1 cellular context compared by ENCODE assay signal in genomic region chr2:112481050-112481527, GRCh38.
TF ChIP-seq lines count a peak whose summit lies in the region.

No MANE protein-coding gene starts in this region.

TF ChIP-seq in HepG2, 621 proteins besides CTCF, POLR2A, EP300 and RAD21 (continued from another document and continues in another):
- no peak for TF ChIP-seq SKIL (CRISPR knock-in tag; IDR thresholded peaks at IDR 0.05; ENCODE audit: borderline replicate concordance)
- no peak for TF ChIP-seq ZFP90 (CRISPR knock-in tag; IDR thresholded peaks at IDR 0.05; ENCODE audit: borderline replicate concordance)
- TF ChIP-seq AHDC1 (CRISPR knock-in tag; IDR thresholded peaks at IDR 0.05; ENCODE audit: borderline replicate concordance), result no peak
- TF ChIP-seq DRAP1 (CRISPR knock-in tag; IDR thresholded peaks at IDR 0.05), result peak; percentile 54
- TF ChIP-seq BCL3 (CRISPR knock-in tag; IDR thresholded peaks at IDR 0.05), result 0 out of 2 replicates have a peak, but pooled peaks have one; percentile 32
- no peak for TF ChIP-seq ESRRA (CRISPR knock-in tag; IDR thresholded peaks at IDR 0.05; ENCODE audit: low read depth)
- TF ChIP-seq PRDM4 (CRISPR knock-in tag; IDR thresholded peaks at IDR 0.05; ENCODE audit: borderline replicate concordance), result no peak
- TF ChIP-seq PAX8 (CRISPR knock-in tag; IDR thresholded peaks at IDR 0.05; ENCODE audit: borderline replicate concordance), result 0 out of 2 replicates have a peak, but pooled peaks have one; percentile 14
- no peak for TF ChIP-seq SOX6 (IDR thresholded peaks at IDR 0.05)
- TF ChIP-seq SOX6 (CRISPR knock-in tag; IDR thresholded peaks at IDR 0.05), result peak; percentile 37; the same call in 1 of the 2 replicates
- TF ChIP-seq ZNF644 (CRISPR knock-in tag; IDR thresholded peaks at IDR 0.05; ENCODE audit: low read depth), result 0 out of 2 replicates have a peak, but pooled peaks have one; percentile 20
- TF ChIP-seq SCMH1 (CRISPR knock-in tag; IDR thresholded peaks at IDR 0.05; ENCODE audit: borderline replicate concordance), result no peak
- 0 out of 2 replicates have a peak, but pooled peaks have one; percentile 10 for TF ChIP-seq ZNF296 (CRISPR knock-in tag; conservative IDR thresholded peaks at IDR 0.05)
- 0 out of 2 replicates have a peak, but pooled peaks have one; percentile 3 for TF ChIP-seq NR0B2 (CRISPR knock-in tag; IDR thresholded peaks at IDR 0.05)
- TF ChIP-seq ZMAT3 (CRISPR knock-in tag; conservative IDR thresholded peaks at IDR 0.05), result peak; percentile 78
- peak; percentile 87; the same call in 1 of the 2 replicates for TF ChIP-seq ZFP91 (CRISPR knock-in tag; IDR thresholded peaks at IDR 0.05; ENCODE audit: borderline replicate concordance)
- peak; percentile 91 for TF ChIP-seq ZNF350 (CRISPR knock-in tag; IDR thresholded peaks at IDR 0.05; ENCODE audit: borderline replicate concordance, low read depth)
- no peak for TF ChIP-seq NAIF1 (CRISPR knock-in tag; IDR thresholded peaks at IDR 0.05; ENCODE audit: borderline replicate concordance)
- TF ChIP-seq ZNF740 (CRISPR knock-in tag; IDR thresholded peaks at IDR 0.05), result no peak
- no peak for TF ChIP-seq ZNF577 (CRISPR knock-in tag; IDR thresholded peaks at IDR 0.05; ENCODE audit: borderline replicate concordance, low read depth)
- peak; percentile 66; the same call in 1 of the 2 replicates for TF ChIP-seq ZNF34 (CRISPR knock-in tag; IDR thresholded peaks at IDR 0.05; ENCODE audit: borderline replicate concordance)
- 0 out of 2 replicates have a peak, but pooled peaks have one; percentile 45 for TF ChIP-seq ZNF431 (CRISPR knock-in tag; IDR thresholded peaks at IDR 0.05; ENCODE audit: borderline replicate concordance, low read depth)
- TF ChIP-seq ATF5 (CRISPR knock-in tag; IDR thresholded peaks at IDR 0.05; ENCODE audit: low read depth), result peak; percentile 87; the same call in 1 of the 2 replicates
- TF ChIP-seq ATF2 (CRISPR knock-in tag; IDR thresholded peaks at IDR 0.05), result peak; percentile 68
- TF ChIP-seq ZBTB3 (CRISPR knock-in tag; IDR thresholded peaks at IDR 0.05; ENCODE audit: borderline replicate concordance, low read depth), result 0 out of 2 replicates have a peak, but pooled peaks have one; percentile 81
- peak; percentile 23; the same call in 1 of the 2 replicates for TF ChIP-seq PAWR (CRISPR knock-in tag; IDR thresholded peaks at IDR 0.05; ENCODE audit: borderline replicate concordance)
- TF ChIP-seq ZNF687 (CRISPR knock-in tag; IDR thresholded peaks at IDR 0.05), result peak; percentile 89
- TF ChIP-seq CAMTA2 (CRISPR knock-in tag; IDR thresholded peaks at IDR 0.05; ENCODE audit: borderline replicate concordance), result no peak
- no peak for TF ChIP-seq GABPA (IDR thresholded peaks at IDR 0.05; ENCODE audit: low read depth, low read length)
- TF ChIP-seq GABPA (CRISPR knock-in tag; IDR thresholded peaks at IDR 0.05; ENCODE audit: low read depth), result peak; percentile 38; the same call in 1 of the 2 replicates
- TF ChIP-seq GZF1 (CRISPR knock-in tag; IDR thresholded peaks at IDR 0.05), result 0 out of 2 replicates have a peak, but pooled peaks have one; percentile 3
